8 cellular contexts compared by ENCODE assay signal in the genomic region with DNA sequence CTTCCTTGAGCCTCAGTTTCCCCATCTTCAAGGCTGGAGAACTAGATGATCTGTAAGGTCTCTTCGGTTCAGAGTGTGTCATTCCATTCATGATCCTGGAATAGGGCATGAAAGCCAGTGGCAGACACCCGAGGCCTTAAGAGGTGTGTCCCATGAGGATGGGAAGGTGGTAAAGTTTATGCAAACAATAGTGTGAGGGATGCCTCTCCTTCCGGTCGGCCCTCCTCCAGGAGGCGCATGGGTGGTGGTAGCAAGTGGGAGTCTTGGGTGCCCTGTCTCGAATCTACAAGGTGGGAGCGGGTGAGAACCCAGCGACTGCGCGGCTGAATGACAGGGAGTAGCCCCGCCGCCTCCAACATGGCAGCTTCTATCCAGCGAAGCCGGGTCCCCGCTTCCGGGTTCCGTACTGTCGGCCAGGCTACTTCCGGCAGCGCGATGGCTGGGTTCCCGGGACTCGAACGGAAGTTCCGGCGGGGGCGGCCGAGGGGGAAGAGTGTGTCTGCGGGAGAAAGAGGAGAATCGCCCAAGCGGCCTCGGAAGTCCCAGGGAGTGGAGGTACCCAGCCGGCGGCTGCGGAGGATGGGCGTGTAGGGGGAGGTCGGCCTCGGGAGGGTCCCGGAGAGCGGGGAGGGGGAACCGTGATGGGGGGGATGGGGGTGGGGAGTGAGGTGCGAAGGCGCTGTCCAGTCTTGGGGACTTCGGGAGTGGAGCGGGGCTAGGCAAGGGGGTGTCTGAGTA. TPM values are rescaled to one million over a fixed set of nuclear protein-coding genes. Genes with fewer than 3 reads are reported as not detected.
DNase-seq lines count a peak whose midpoint lies in the region; ATAC-seq and TF ChIP-seq lines count a peak whose summit lies in the region.

A gene (plus strand): TSS at position 450 of the 738 bp plus-strand sequence. CDS start 1,538 bp downstream, outside the sequence.

- H4K20me1 ChIP-seq in DND-41 (ENCODE audit: insufficient read depth, low read length) (peaks cover 15% of the 10 kb centered on the region; the same call in 1 of the 2 replicates), Loucy (ENCODE audit: insufficient read depth, low read length, poor library complexity, severe bottlenecking) (peaks cover 21% of the 10 kb centered on the region)

- H3K9me2 ChIP-seq in Loucy (replicated peaks; ENCODE audit: low read depth, low read length) = no peaks in the 10 kb centered on the region

- DNase-seq in DND-41 (peak; percentile 91), SK-MEL-5 (ENCODE audit: low read depth, low spot score) (peak; percentile 86), foreskin keratinocyte (peak in 1 of 2 donors; percentile 77), stromal cell of bone marrow (ENCODE audit: low read depth) (peak; percentile 85)
- peak; percentile 57 to 71 (median 68) for DNase-seq in activated naive CD4-positive, alpha-beta T cell (lab: John Stamatoyannopoulos, UW)

- no peak for TF ChIP-seq CTCF in DND-41 (IDR thresholded peaks at IDR 0.05; ENCODE audit: borderline replicate concordance, extremely low read depth, low read length, poor library complexity, severe bottlenecking)
- no peak for TF ChIP-seq CTCF in Loucy (conservative IDR thresholded peaks at IDR 0.05; ENCODE audit: low read length)
- peak; percentile 19 for TF ChIP-seq CTCF in foreskin keratinocyte (conservative IDR thresholded peaks at IDR 0.05)

- peaks cover 34% of the 10 kb centered on the region for H3K79me2 ChIP-seq in DND-41 (ENCODE audit: insufficient read depth, low read length)
- H3K79me2 ChIP-seq in Loucy (ENCODE audit: insufficient read depth, low read length) = peaks cover 33% of the 10 kb centered on the region

- peak within 1 kb of the TSS; percentile 91 for H3K4me2 ChIP-seq in DND-41 (ENCODE audit: insufficient read depth, low read length)
- H3K4me2 ChIP-seq in Loucy (ENCODE audit: low read depth, low read length, poor library complexity, severe bottlenecking) = peak within 1 kb of the TSS; percentile 92

- H3K4me1 ChIP-seq in DND-41 (ENCODE audit: insufficient read depth, low read length) = peaks cover 30% of the 10 kb centered on the region
- peaks cover 12% of the 10 kb centered on the region for H3K4me1 ChIP-seq in Loucy (ENCODE audit: insufficient read depth, low read length, poor library complexity, severe bottlenecking)
- peaks cover 17% of the 10 kb centered on the region for H3K4me1 ChIP-seq in foreskin keratinocyte
- peaks cover 17% of the 10 kb centered on the region for H3K4me1 ChIP-seq in neuron (ENCODE audit: insufficient read depth, low read length)

- H2AFZ ChIP-seq in DND-41 (ENCODE audit: low read depth, low read length) (peak within 1 kb of the TSS; percentile 98), Loucy (ENCODE audit: low read length) (peak within 1 kb of the TSS; percentile 89), neuron (ENCODE audit: low read depth, low read length) (peak within 1 kb of the TSS; percentile 29)

- H3K9ac ChIP-seq in DND-41 (ENCODE audit: low read depth, low read length) = peak within 1 kb of the TSS; percentile 84
- peak within 1 kb of the TSS; percentile 87 for H3K9ac ChIP-seq in Loucy (ENCODE audit: low read depth, low read length, poor library complexity, severe bottlenecking)

- H3F3A ChIP-seq in Loucy (ENCODE audit: low read depth) = peaks cover 8% of the 10 kb centered on the region; the same call in 1 of the 2 replicates

- no peaks in the 10 kb centered on the region for H3K27me3 ChIP-seq in DND-41 (ENCODE audit: insufficient read depth, low read length, poor library complexity)
- peaks cover 4% of the 10 kb centered on the region for H3K27me3 ChIP-seq in Loucy (ENCODE audit: insufficient read depth, low read length, poor library complexity, severe bottlenecking)
- H3K27me3 ChIP-seq in foreskin keratinocyte = no peaks in the 10 kb centered on the region
- H3K27me3 ChIP-seq in neuron (ENCODE audit: insufficient read depth, low read length) = no peaks in the 10 kb centered on the region

- ATAC-seq in DND-41 (ENCODE audit: insufficient read depth, low read depth) = peak; percentile 96
- ATAC-seq in GM21825 (IDR thresholded peaks at IDR 0.05; ENCODE audit: unreplicated experiment) = peak; percentile 72
- ATAC-seq in foreskin keratinocyte = peak; percentile 69

- H3K9me3 ChIP-seq in DND-41 (ENCODE audit: insufficient read depth, low read length, severe bottlenecking) = no peaks in the 10 kb centered on the region
- no peaks in the 10 kb centered on the region for H3K9me3 ChIP-seq in Loucy (ENCODE audit: insufficient read depth, low read depth, low read length)
- H3K9me3 ChIP-seq in neuron (ENCODE audit: low read length) = no peaks in the 10 kb centered on the region

- in situ Hi-C loops in SK-MEL-5 (cut with HindIII; ENCODE audit: low pct_unique_long_range_greater_than_20kb, low sequenced_read_pairs) = no loop called here

- peak within 1 kb of the TSS; percentile 85 for H3K27ac ChIP-seq in DND-41 (ENCODE audit: low read length)
- H3K27ac ChIP-seq in foreskin keratinocyte = no peak within 1 kb of the TSS

- H3K4me3 ChIP-seq in DND-41 (ENCODE audit: low read depth in 1 of 2, low read length in 2 of 2) (peak within 1 kb of the TSS; percentile 84 to 97), Loucy (ENCODE audit: low read length, poor library complexity, severe bottlenecking) (peak within 1 kb of the TSS; percentile 100), neuron (ENCODE audit: low read length) (peak within 1 kb of the TSS; percentile 99)

- H3K36me3 ChIP-seq in DND-41 (ENCODE audit: insufficient read depth, low read length) (peaks cover 49% of the 10 kb centered on the region), Loucy (ENCODE audit: insufficient read depth, low read length) (peaks cover 30% of the 10 kb centered on the region; the same call in 1 of the 2 replicates), neuron (ENCODE audit: insufficient read depth, low read length) (peaks cover 36% of the 10 kb centered on the region)

RNA-seq across cellular contexts. Expression of the gene that starts here (rescaled TPM):
- total RNA-seq in SK-MEL-5 (2014; rRNA removed; shearing (Covaris generic)) = 78.5 and 84.9 TPM in 2 replicates
- polyA plus RNA-seq in SK-MEL-5 (2015; cell fraction: cytosol; rRNA removed) = 81.1 and 100 TPM in 2 replicates
- polyA plus RNA-seq in SK-MEL-5 (2015; cell fraction: nucleus; rRNA removed) = 104 and 117 TPM in 2 replicates
- total RNA-seq in foreskin keratinocyte = 69.0 and 75.3 TPM in 2 replicates
- polyA plus RNA-seq in foreskin keratinocyte = 99.8 and 104 TPM in 2 replicates

Comparison
In these comparisons a context has a peak if more than half of its experiments do, and no peak if none do; other contexts are left out.
1. H2AFZ ChIP-seq: peak in every context shown above with its lines; median percentile 98 in DND-41; 89 in Loucy; 29 in neuron.